In genomic region chr10:3774814-3775670, GRCh38 we compare ENCODE assay signal across 8 cellular contexts. TPM values are rescaled to one million over a fixed set of nuclear protein-coding genes. Genes with fewer than 3 reads are reported as not detected.
DNase-seq lines count a peak whose midpoint lies in the region; ATAC-seq, FAIRE-seq and TF ChIP-seq lines count a peak whose summit lies in the region.

No MANE protein-coding gene starts in this region.

- no peaks in the 10 kb centered on the region for H3K27me3 Mint-ChIP-seq in astrocyte (ENCODE audit: low read depth, unreplicated experiment)

- H3K9me3 ChIP-seq in astrocyte (ENCODE audit: insufficient read depth, low read depth, low read length) (no peaks in the 10 kb centered on the region), subcutaneous abdominal adipose tissue (ENCODE audit: control insufficient read depth in 5 of 5, low read length in 5 of 5) (no peaks in the 10 kb centered on the region)

- H3K4me1 ChIP-seq in astrocyte (ENCODE audit: insufficient read depth, low read length) (peaks cover 50% of the 10 kb centered on the region), subcutaneous abdominal adipose tissue (ENCODE audit: control insufficient read depth in 5 of 5, insufficient read depth in 5 of 5, low read length in 5 of 5) (peaks cover 14 to 49% (median 45%) of the 10 kb centered on the region in 5 donors)

- peak; percentile 27 for ATAC-seq in Right ventricle myocardium inferior
- no peak for ATAC-seq in activated CD4-positive, CD25-positive, alpha-beta regulatory T cell treated with anti-CD3 and anti-CD28 coated beads, Interleukin-2, amount 50 U/mL, for 24 hours

- H3K9me3 Mint-ChIP-seq in astrocyte (ENCODE audit: unreplicated experiment): no peaks in the 10 kb centered on the region

- no peak overlapping the region for H2AFZ ChIP-seq in astrocyte (ENCODE audit: low read depth, low read length)

- H3K9ac ChIP-seq in astrocyte (ENCODE audit: low read length): peak overlapping the region; percentile 63
- peak overlapping the region in 3 of 5 donors; percentile 28 to 68 (median 63) for H3K9ac ChIP-seq in subcutaneous abdominal adipose tissue (ENCODE audit: low read length in 5 of 5)

- H3K4me1 Mint-ChIP-seq in astrocyte (ENCODE audit: low read depth, unreplicated experiment): peaks cover 29% of the 10 kb centered on the region

- H3K4me3 Mint-ChIP-seq in astrocyte (ENCODE audit: unreplicated experiment): peak overlapping the region; percentile 34

- H3K4me3 ChIP-seq in astrocyte (ENCODE audit: insufficient read depth, low read depth, low read length) (no peak overlapping the region), subcutaneous abdominal adipose tissue (ENCODE audit: low read depth in 1 of 5, low read length in 5 of 5) (peak overlapping the region in 1 of 5 donors; percentile 13)

- H3K27me3 ChIP-seq in astrocyte (ENCODE audit: insufficient read depth, low read length) (no peaks in the 10 kb centered on the region), subcutaneous abdominal adipose tissue (ENCODE audit: control insufficient read depth in 5 of 5, insufficient read depth in 4 of 5, low read length in 5 of 5) (no peaks in the 10 kb centered on the region)

- H3K79me2 ChIP-seq in astrocyte (ENCODE audit: insufficient read depth, low read length): peaks cover 23% of the 10 kb centered on the region

- peaks cover 37% of the 10 kb centered on the region for H3K36me3 ChIP-seq in astrocyte (ENCODE audit: insufficient read depth, low read length)
- peaks cover 10 to 58% (median 39%) of the 10 kb centered on the region in 5 donors for H3K36me3 ChIP-seq in subcutaneous abdominal adipose tissue (ENCODE audit: control insufficient read depth in 5 of 5, insufficient read depth in 5 of 5, low read length in 5 of 5)

- TF ChIP-seq CTCF in astrocyte (IDR thresholded peaks at IDR 0.05; ENCODE audit: insufficient read depth, low read depth, low read length): no peak

- DNase-seq in Right ventricle myocardium inferior (ENCODE audit: missing footprints): no peak
- DNase-seq in cardiac septum (ENCODE audit: low spot score): no peak
- DNase-seq in astrocyte (ENCODE audit: low read depth): peak; percentile 93
- peak; percentile 47 for DNase-seq in inferior parietal cortex (ENCODE audit: extremely low spot score)
- DNase-seq in NCI-H2196 (lab: John Stamatoyannopoulos, UW; ENCODE audit: unreplicated experiment): no peak
- DNase-seq in NCI-H1092 treated with DMSO at 0.1 percent for 48 hours (lab: John Stamatoyannopoulos, UW): no peak

- intact Hi-C loops in Right ventricle myocardium inferior (cut with DNase I): no loop called here
- intact Hi-C loops in cardiac septum (cut with DNase I): loop anchor here (5.0 kb wide), 2 partner anchors 248 to 323 kb away; no protein-coding TSS in a partner anchor

- H3K27ac ChIP-seq in astrocyte (ENCODE audit: low read depth, low read length) (peak overlapping the region; percentile 74), subcutaneous abdominal adipose tissue (ENCODE audit: low read depth, low read length) (peak overlapping the region; percentile 100)

- H3K36me3 Mint-ChIP-seq in astrocyte (ENCODE audit: low read depth, unreplicated experiment): peaks cover 20% of the 10 kb centered on the region

- peaks cover 41% of the 10 kb centered on the region for H4K20me1 ChIP-seq in astrocyte (ENCODE audit: insufficient read depth, low read length)

- FAIRE-seq in astrocyte (lab: Jason Lieb, UNC): peak; percentile 75

- H3K4me2 ChIP-seq in astrocyte (ENCODE audit: low read length): peak overlapping the region; percentile 39

- H3K27ac Mint-ChIP-seq in astrocyte (ENCODE audit: unreplicated experiment): peak overlapping the region; percentile 88

RNA-seq across cellular contexts. Expression of gene KLF6, which starts 10.0 kb away (rescaled TPM):
- total RNA-seq in Right ventricle myocardium inferior (68.4 TPM), cardiac septum (83.1 TPM), astrocyte (250 and 319 TPM in 2 replicates)

Comparison
In these comparisons a context has a peak if more than half of its experiments do, and no peak if none do; other contexts are left out.
1. DNase-seq: peak in astrocyte (single experiment) and inferior parietal cortex (single experiment); none in Right ventricle myocardium inferior (single experiment), cardiac septum (single experiment), NCI-H2196 (single experiment) and NCI-H1092 treated with DMSO at 0.1 percent for 48 hours (single experiment).